17 cellular contexts compared by ENCODE assay signal in genomic region chr13:27040826-27041108, GRCh38.
"Had no signal": no experiment of that assay in that cellular context is flagged by ENCODE, and none has a peak within 500 bp of the region (broad histone marks: within the 10 kb centered on the region; RNA-seq: fewer than 3 reads in every experiment).

No MANE protein-coding gene starts in this region.

- H3K27ac ChIP-seq: neural progenitor cell, spleen, thoracic aorta had no signal

- H3K27me3 ChIP-seq: breast epithelium had no signal

- H3K9me3 Mint-ChIP-seq: endodermal cell, memory B cell, neural progenitor cell had no signal

- H3K36me3 ChIP-seq: breast epithelium, neural progenitor cell, spleen, thoracic aorta had no signal

- H3K4me3 Mint-ChIP-seq: activated naive CD8-positive, alpha-beta T cell; endodermal cell; memory B cell; neural progenitor cell had no signal

- H3K9ac ChIP-seq: neural progenitor cell had no signal

- H3K27me3 Mint-ChIP-seq: memory B cell had no signal

- H3K4me1 ChIP-seq: breast epithelium, neural progenitor cell had no signal

- H3K9me3 ChIP-seq: breast epithelium, spleen, thoracic aorta had no signal

- H3K4me2 ChIP-seq: neural progenitor cell had no signal

- H3K36me3 Mint-ChIP-seq: activated naive CD8-positive, alpha-beta T cell; memory B cell; neural progenitor cell had no signal

- ATAC-seq: activated CD4-positive, CD25-positive, alpha-beta regulatory T cell treated with anti-CD3 and anti-CD28 coated beads, Interleukin-2, amount 50 U/mL, for 24 hours; left lobe of liver; right cardiac atrium had no signal

- DNase-seq: activated effector memory CD4-positive, alpha-beta T cell treated with Interleukin-2 at 50 U/mL for 16 hours; activated T-cell treated with anti-CD3 and anti-CD28 coated beads, Interleukin-2, amount 50 U/mL, for 1 hour; anterior cingulate cortex; endodermal cell; erythroblast; posterior cingulate gyrus; right cardiac atrium; spleen; stimulated activated CD4-positive, alpha-beta T cell treated with anti-CD3 and anti-CD28 coated beads, Interleukin-2, amount 100 ng/mL, for 24 hours; stimulated activated naive CD4-positive, alpha-beta T cell treated with Interleukin-2 at 50 U/mL for 16 hours had no signal

- H3K4me3 ChIP-seq: breast epithelium, neural progenitor cell, spleen, thoracic aorta had no signal

- H2AFZ ChIP-seq: neural progenitor cell had no signal

- H3K27ac Mint-ChIP-seq: activated naive CD8-positive, alpha-beta T cell; endodermal cell; memory B cell; neural progenitor cell had no signal
